6 cellular contexts compared by ENCODE assay signal in genomic region chr10:101000602-101000991, GRCh38. TPM values are rescaled to one million over a fixed set of nuclear protein-coding genes. Genes with fewer than 3 reads are reported as not detected.
DNase-seq lines count a peak whose midpoint lies in the region; ATAC-seq, FAIRE-seq and TF ChIP-seq lines count a peak whose summit lies in the region.

No MANE protein-coding gene starts in this region.

- H3K4me1 ChIP-seq in HepG2 (ENCODE audit: insufficient read depth, low read length): peaks cover 32% of the 10 kb centered on the region

- H2AFZ ChIP-seq in HepG2 (ENCODE audit: low read length): no peak overlapping the region

- no peaks in the 10 kb centered on the region for H3K36me3 Mint-ChIP-seq in activated CD4-positive, alpha-beta memory T cell treated with anti-CD3 and anti-CD28 coated beads for 36 hours

- TF ChIP-seq RAD21 in HepG2 (CRISPR knock-in tag; IDR thresholded peaks at IDR 0.05): no peak

- peak overlapping the region; percentile 95 for H3K9ac ChIP-seq in HepG2 (ENCODE audit: insufficient read depth, low read depth, low read length)

- H3K4me3 Mint-ChIP-seq in activated CD4-positive, alpha-beta memory T cell treated with anti-CD3 and anti-CD28 coated beads for 36 hours: peak overlapping the region; percentile 46

- H3K9me3 ChIP-seq in HepG2 (ENCODE audit: low read length): no peaks in the 10 kb centered on the region

- no peaks in the 10 kb centered on the region for H3K27me3 Mint-ChIP-seq in activated CD4-positive, alpha-beta memory T cell treated with anti-CD3 and anti-CD28 coated beads for 36 hours

- POLR2A ChIA-PET in AG04449 (lab: Yijun Ruan, JAX) (interaction anchor here (2.6 kb wide), 1 partner anchor 14 kb away, joined by 16 read pairs; no protein-coding TSS in a partner anchor), HepG2 (lab: Yijun Ruan, JAX) (interaction anchor here (1.6 to 23.0 kb wide), 3 partner anchors 9 to 31 kb away, joined by 5 to 277 read pairs (median 124); partner anchors contain the start of gene SEMA4G)
- POLR2A ChIA-PET in activated CD4-positive, alpha-beta memory T cell treated with anti-CD3 and anti-CD28 coated beads for 36 hours (lab: Charles Lee): no interaction called here

- peak overlapping the region; percentile 81 for H3K27ac ChIP-seq in HepG2 (ENCODE audit: extremely low read length, insufficient read depth, low read length)

- BruUV-seq in HepG2 (replicated peaks; lab: Mats Ljungman, UMichigan): no TSS peak

- H3K27ac Mint-ChIP-seq in activated CD4-positive, alpha-beta memory T cell treated with anti-CD3 and anti-CD28 coated beads for 36 hours: no peak overlapping the region

- H3K4me3 ChIP-seq in AG04449 (ENCODE audit: low read depth, low read length) (peak overlapping the region; percentile 85), HepG2 (replicated peaks in 1 of 3; ENCODE audit: insufficient read depth in 1 of 3, low read depth in 2 of 3, low read length in 3 of 3) (peak overlapping the region; percentile 91 to 99 (median 98))

- CTCF ChIA-PET in AG04449 (lab: Yijun Ruan, JAX): interaction anchor here (1.0 to 26.4 kb wide), 5 partner anchors 8 to 53 kb away, joined by 3 to 803 read pairs (median 242); partner anchors contain the start of genes PDZD7 and SFXN3
- CTCF ChIA-PET in activated CD4-positive, alpha-beta memory T cell treated with anti-CD3 and anti-CD28 coated beads for 36 hours (lab: Charles Lee): interaction anchor here (1.6 to 14.6 kb wide), 3 partner anchors 11 to 42 kb away, joined by 3 to 199 read pairs (median 6); no protein-coding TSS in a partner anchor
- CTCF ChIA-PET in HepG2 (lab: Yijun Ruan, JAX; ENCODE audit: low intra/inter-chr PET ratio, low total read pairs): interaction anchor here (8.5 kb wide), 1 partner anchor 12 kb away, joined by 240 read pairs; no protein-coding TSS in a partner anchor

- H4K20me1 ChIP-seq in HepG2 (ENCODE audit: insufficient read depth, low read length): no peaks in the 10 kb centered on the region; the same call in 1 of the 2 replicates

- FAIRE-seq in HepG2 (lab: Jason Lieb, UNC) (no peak), urothelium cell line (lab: Jason Lieb, UNC) (no peak)

- ATAC-seq in HepG2 (no peak), GM18511 (IDR thresholded peaks at IDR 0.05; ENCODE audit: unreplicated experiment) (no peak)

- 40% methylated on average over 7 of the region's 7 CpGs for WGBS in HepG2 (ENCODE audit: low lambda C conversion rate)

- H3K36me3 ChIP-seq in HepG2 (replicated peaks in 1 of 2; ENCODE audit: control insufficient read depth in 1 of 2, insufficient read depth in 2 of 2, low read length in 2 of 2): peaks cover 10 to 29% of the 10 kb centered on the region in 2 experiments; a peak in 4 of 5 replicates

- in situ Hi-C loops in HepG2 (cut with HindIII; ENCODE audit: extremely low pct_ligation_motif_present, low pct_unique_long_range_greater_than_20kb): no loop called here

- peaks cover 32% of the 10 kb centered on the region for H3K79me2 ChIP-seq in HepG2 (ENCODE audit: insufficient read depth, low read length)

- no peak for DNase-seq in AG04449 (ENCODE audit: low read depth, low spot score)
- no peak for DNase-seq in activated CD4-positive, alpha-beta memory T cell treated with anti-CD3 and anti-CD28 coated beads for 36 hours
- DNase-seq in HepG2 (ENCODE audit: low spot score): no peak
- DNase-seq in urothelium cell line (ENCODE audit: low spot score): no peak
- DNase-seq in AG08396 (ENCODE audit: low spot score): no peak

- TF ChIP-seq POLR2A in HepG2 (IDR thresholded peaks at IDR 0.05; ENCODE audit: insufficient read depth in 1 of 2, low read depth in 2 of 2, low read length in 2 of 2): no peak

- no peak for TF ChIP-seq EP300 in HepG2 (IDR thresholded peaks at IDR 0.05; ENCODE audit: low read depth in 2 of 2, low read length in 2 of 2)
- no peak for TF ChIP-seq EP300 in HepG2 (CRISPR knock-in tag; IDR thresholded peaks at IDR 0.05; ENCODE audit: borderline replicate concordance)

- peaks cover 20% of the 10 kb centered on the region for H3K4me1 Mint-ChIP-seq in activated CD4-positive, alpha-beta memory T cell treated with anti-CD3 and anti-CD28 coated beads for 36 hours (ENCODE audit: low read depth)

- no peak for TF ChIP-seq CTCF in AG04449 (IDR thresholded peaks at IDR 0.05; ENCODE audit: insufficient read depth, low read length, missing control alignments)
- no peak for TF ChIP-seq CTCF in HepG2 (CRISPR knock-in tag; IDR thresholded peaks at IDR 0.05)

- H3K4me2 ChIP-seq in HepG2 (ENCODE audit: low read depth, low read length): peak overlapping the region; percentile 90

- intact Hi-C loops in activated CD4-positive, alpha-beta memory T cell treated with anti-CD3 and anti-CD28 coated beads for 36 hours (cut with micrococcal nuclease): no loop called here
- intact Hi-C loops in HepG2 (cut with micrococcal nuclease; ENCODE audit: unreplicated experiment): no loop called here

- H3K9me3 Mint-ChIP-seq in activated CD4-positive, alpha-beta memory T cell treated with anti-CD3 and anti-CD28 coated beads for 36 hours: no peaks in the 10 kb centered on the region

- H3K27me3 ChIP-seq in HepG2 (ENCODE audit: control insufficient read depth in 1 of 2, insufficient read depth in 2 of 2, low read length in 2 of 2): no peaks in the 10 kb centered on the region; a peak in 1 of 5 replicates

RNA-seq across cellular contexts. Expression of gene LZTS2, which starts 1.0 kb away (rescaled TPM):
- 10 to 100 TPM; 12.0 to 12.5 TPM for total RNA-seq in activated CD4-positive, alpha-beta memory T cell treated with anti-CD3 and anti-CD28 coated beads for 36 hours
- total RNA-seq in HepG2 (2016; rRNA removed; fragmentation: Illumina TruSeq; extraction: Trizol): 60.7 and 65.6 TPM in 2 replicates
- total RNA-seq in HepG2 (2016; cell fraction: cytosol; rRNA removed; fragmentation: Illumina TruSeq; extraction: Trizol; ENCODE audit: low read depth): 18.8 and 19.1 TPM in 2 replicates
- total RNA-seq in HepG2 (2016; cell fraction: insoluble cytoplasmic fraction; rRNA removed; fragmentation: Illumina TruSeq; extraction: Trizol): 46.9 and 70.8 TPM in 2 replicates
- total RNA-seq in HepG2 (2016; cell fraction: membrane; rRNA removed; fragmentation: Illumina TruSeq; extraction: Trizol): 50.4 and 56.7 TPM in 2 replicates
- total RNA-seq in HepG2 (2016; cell fraction: nucleus; rRNA removed; fragmentation: Illumina TruSeq; extraction: Trizol): 40.4 and 47.3 TPM in 2 replicates
- 43.6 and 59.7 TPM in 2 replicates for polyA plus RNA-seq in HepG2 (2011; rRNA removed)
- 25.3 and 50.1 TPM in 2 replicates for polyA plus RNA-seq in HepG2 (2011; cell fraction: cytosol; rRNA removed)
- 161 and 196 TPM in 2 replicates for polyA plus RNA-seq in HepG2 (2011; cell fraction: nucleus; rRNA removed)
- polyA plus RNA-seq in HepG2 (2012): 24.4 and 29.3 TPM in 2 replicates
- 14.3 and 15.4 TPM in 2 replicates for polyA plus RNA-seq in HepG2 (2016; cell fraction: cytosol; fragmentation: Illumina TruSeq; extraction: Trizol; ENCODE audit: low read depth)
- 44.9 and 56.6 TPM in 2 replicates for polyA plus RNA-seq in HepG2 (2016; cell fraction: insoluble cytoplasmic fraction; fragmentation: Illumina TruSeq; extraction: Trizol; ENCODE audit: low read depth)
- 34.1 and 38.8 TPM in 2 replicates for polyA plus RNA-seq in HepG2 (2016; cell fraction: membrane; fragmentation: Illumina TruSeq; extraction: Trizol; ENCODE audit: low read depth)
- 112 and 124 TPM in 2 replicates for polyA plus RNA-seq in HepG2 (2016; cell fraction: nucleus; fragmentation: Illumina TruSeq; extraction: Trizol; ENCODE audit: insufficient read depth, low read depth)
- 19.0 and 76.7 TPM in 2 replicates for polyA minus RNA-seq in HepG2 (2011; rRNA and poly(A)+ RNA removed; ENCODE audit: low replicate concordance)
- polyA minus RNA-seq in HepG2 (2011; cell fraction: cytosol; rRNA and poly(A)+ RNA removed): 27.9 and 32.8 TPM in 2 replicates
- 19.3 and 19.8 TPM in 2 replicates for polyA minus RNA-seq in HepG2 (2011; cell fraction: nucleus; rRNA and poly(A)+ RNA removed)

RNA-seq across cellular contexts. Expression of gene TWNK, which starts 13.3 kb away (rescaled TPM):
- 10 to 100 TPM; 12.8 to 14.0 TPM for total RNA-seq in activated CD4-positive, alpha-beta memory T cell treated with anti-CD3 and anti-CD28 coated beads for 36 hours
- total RNA-seq in HepG2 (2016; rRNA removed; fragmentation: Illumina TruSeq; extraction: Trizol): 16.5 and 21.9 TPM in 2 replicates
- 3.7 and 4.5 TPM in 2 replicates for total RNA-seq in HepG2 (2016; cell fraction: cytosol; rRNA removed; fragmentation: Illumina TruSeq; extraction: Trizol; ENCODE audit: low read depth)
- 18.6 and 19.4 TPM in 2 replicates for total RNA-seq in HepG2 (2016; cell fraction: insoluble cytoplasmic fraction; rRNA removed; fragmentation: Illumina TruSeq; extraction: Trizol)
- total RNA-seq in HepG2 (2016; cell fraction: membrane; rRNA removed; fragmentation: Illumina TruSeq; extraction: Trizol): 11.4 and 11.5 TPM in 2 replicates
- total RNA-seq in HepG2 (2016; cell fraction: nucleus; rRNA removed; fragmentation: Illumina TruSeq; extraction: Trizol): 13.4 and 14.8 TPM in 2 replicates
- 10.7 and 14.1 TPM in 2 replicates for polyA plus RNA-seq in HepG2 (2011; rRNA removed)
- 10.2 and 12.5 TPM in 2 replicates for polyA plus RNA-seq in HepG2 (2011; cell fraction: cytosol; rRNA removed)
- polyA plus RNA-seq in HepG2 (2011; cell fraction: nucleus; rRNA removed): 17.6 and 19.3 TPM in 2 replicates
- polyA plus RNA-seq in HepG2 (2012): 16.5 and 20.2 TPM in 2 replicates
- polyA plus RNA-seq in HepG2 (2016; cell fraction: cytosol; fragmentation: Illumina TruSeq; extraction: Trizol; ENCODE audit: low read depth): 2.6 and 3.0 TPM in 2 replicates
- 22.1 and 23.7 TPM in 2 replicates for polyA plus RNA-seq in HepG2 (2016; cell fraction: insoluble cytoplasmic fraction; fragmentation: Illumina TruSeq; extraction: Trizol; ENCODE audit: low read depth)
- 8.2 and 8.4 TPM in 2 replicates for polyA plus RNA-seq in HepG2 (2016; cell fraction: membrane; fragmentation: Illumina TruSeq; extraction: Trizol; ENCODE audit: low read depth)
- 39.8 and 46.5 TPM in 2 replicates for polyA plus RNA-seq in HepG2 (2016; cell fraction: nucleus; fragmentation: Illumina TruSeq; extraction: Trizol; ENCODE audit: insufficient read depth, low read depth)
- polyA minus RNA-seq in HepG2 (2011; rRNA and poly(A)+ RNA removed; ENCODE audit: low replicate concordance): 12.7 and 32.5 TPM in 2 replicates
- polyA minus RNA-seq in HepG2 (2011; cell fraction: cytosol; rRNA and poly(A)+ RNA removed): 4.7 and 5.5 TPM in 2 replicates
- 14.2 and 14.9 TPM in 2 replicates for polyA minus RNA-seq in HepG2 (2011; cell fraction: nucleus; rRNA and poly(A)+ RNA removed)

RNA-seq across cellular contexts. Expression of gene MRPL43, which starts 13.3 kb away (rescaled TPM):
- 10 to 100 TPM; 47.0 to 50.1 TPM for total RNA-seq in activated CD4-positive, alpha-beta memory T cell treated with anti-CD3 and anti-CD28 coated beads for 36 hours
- total RNA-seq in HepG2 (2016; rRNA removed; fragmentation: Illumina TruSeq; extraction: Trizol): 68.8 and 71.0 TPM in 2 replicates
- total RNA-seq in HepG2 (2016; cell fraction: cytosol; rRNA removed; fragmentation: Illumina TruSeq; extraction: Trizol; ENCODE audit: low read depth): 32.4 and 32.8 TPM in 2 replicates
- total RNA-seq in HepG2 (2016; cell fraction: insoluble cytoplasmic fraction; rRNA removed; fragmentation: Illumina TruSeq; extraction: Trizol): 65.7 and 69.8 TPM in 2 replicates
- total RNA-seq in HepG2 (2016; cell fraction: membrane; rRNA removed; fragmentation: Illumina TruSeq; extraction: Trizol): 46.1 and 51.6 TPM in 2 replicates
- 31.2 and 37.2 TPM in 2 replicates for total RNA-seq in HepG2 (2016; cell fraction: nucleus; rRNA removed; fragmentation: Illumina TruSeq; extraction: Trizol)
- polyA plus RNA-seq in HepG2 (2011; rRNA removed): 73.7 and 79.1 TPM in 2 replicates
- 71.0 and 107 TPM in 2 replicates for polyA plus RNA-seq in HepG2 (2011; cell fraction: cytosol; rRNA removed)
- 91.9 and 106 TPM in 2 replicates for polyA plus RNA-seq in HepG2 (2011; cell fraction: nucleus; rRNA removed)
- 53.0 and 55.5 TPM in 2 replicates for polyA plus RNA-seq in HepG2 (2012)
- 35.2 and 41.6 TPM in 2 replicates for polyA plus RNA-seq in HepG2 (2016; cell fraction: cytosol; fragmentation: Illumina TruSeq; extraction: Trizol; ENCODE audit: low read depth)
- polyA plus RNA-seq in HepG2 (2016; cell fraction: insoluble cytoplasmic fraction; fragmentation: Illumina TruSeq; extraction: Trizol; ENCODE audit: low read depth): 87.4 and 92.0 TPM in 2 replicates
- 50.3 and 58.0 TPM in 2 replicates for polyA plus RNA-seq in HepG2 (2016; cell fraction: membrane; fragmentation: Illumina TruSeq; extraction: Trizol; ENCODE audit: low read depth)
- 72.1 and 80.1 TPM in 2 replicates for polyA plus RNA-seq in HepG2 (2016; cell fraction: nucleus; fragmentation: Illumina TruSeq; extraction: Trizol; ENCODE audit: insufficient read depth, low read depth)
- polyA minus RNA-seq in HepG2 (2011; rRNA and poly(A)+ RNA removed; ENCODE audit: low replicate concordance): 42.1 and 55.4 TPM in 2 replicates
- 21.1 and 28.5 TPM in 2 replicates for polyA minus RNA-seq in HepG2 (2011; cell fraction: cytosol; rRNA and poly(A)+ RNA removed)
- polyA minus RNA-seq in HepG2 (2011; cell fraction: nucleus; rRNA and poly(A)+ RNA removed): 14.3 and 15.8 TPM in 2 replicates

RNA-seq across cellular contexts. Expression of gene PDZD7, which starts 30.3 kb away (rescaled TPM):
- total RNA-seq in activated CD4-positive, alpha-beta memory T cell treated with anti-CD3 and anti-CD28 coated beads for 36 hours: under 1 TPM; 0.31 to 0.93 TPM
- 0.60 and 0.73 TPM in 2 replicates for total RNA-seq in HepG2 (2016; rRNA removed; fragmentation: Illumina TruSeq; extraction: Trizol)
- total RNA-seq in HepG2 (2016; cell fraction: cytosol; rRNA removed; fragmentation: Illumina TruSeq; extraction: Trizol; ENCODE audit: low read depth): 0.51 and 0.62 TPM in 2 replicates
- total RNA-seq in HepG2 (2016; cell fraction: insoluble cytoplasmic fraction; rRNA removed; fragmentation: Illumina TruSeq; extraction: Trizol): 0.42 and 1.1 TPM in 2 replicates
- total RNA-seq in HepG2 (2016; cell fraction: membrane; rRNA removed; fragmentation: Illumina TruSeq; extraction: Trizol): 0.40 and 0.65 TPM in 2 replicates
- total RNA-seq in HepG2 (2016; cell fraction: nucleus; rRNA removed; fragmentation: Illumina TruSeq; extraction: Trizol): 1.1 and 1.3 TPM in 2 replicates
- 0.58 and 0.78 TPM in 2 replicates for polyA plus RNA-seq in HepG2 (2011; rRNA removed)
- polyA plus RNA-seq in HepG2 (2011; cell fraction: cytosol; rRNA removed): 0.42 TPM in 2 replicates
- polyA plus RNA-seq in HepG2 (2011; cell fraction: nucleus; rRNA removed): 3.9 and 4.2 TPM in 2 replicates
- polyA plus RNA-seq in HepG2 (2012): 1.4 and 1.9 TPM in 2 replicates
- polyA plus RNA-seq in HepG2 (2016; cell fraction: cytosol; fragmentation: Illumina TruSeq; extraction: Trizol; ENCODE audit: low read depth): 0.14 and 0.16 TPM in 2 replicates
- polyA plus RNA-seq in HepG2 (2016; cell fraction: insoluble cytoplasmic fraction; fragmentation: Illumina TruSeq; extraction: Trizol; ENCODE audit: low read depth): 0.49 and 0.68 TPM in 2 replicates
- 0.29 and 0.30 TPM in 2 replicates for polyA plus RNA-seq in HepG2 (2016; cell fraction: membrane; fragmentation: Illumina TruSeq; extraction: Trizol; ENCODE audit: low read depth)
- 1.2 and 1.4 TPM in 2 replicates for polyA plus RNA-seq in HepG2 (2016; cell fraction: nucleus; fragmentation: Illumina TruSeq; extraction: Trizol; ENCODE audit: insufficient read depth, low read depth)
- polyA minus RNA-seq in HepG2 (2011; rRNA and poly(A)+ RNA removed; ENCODE audit: low replicate concordance): 1.4 and 3.3 TPM in 2 replicates
- 0.49 TPM in 1 of 2 replicates, not detected in the other for polyA minus RNA-seq in HepG2 (2011; cell fraction: cytosol; rRNA and poly(A)+ RNA removed)
- polyA minus RNA-seq in HepG2 (2011; cell fraction: nucleus; rRNA and poly(A)+ RNA removed): 1.2 and 1.3 TPM in 2 replicates

RNA-seq across cellular contexts. Expression of gene SFXN3, which starts 30.4 kb away (rescaled TPM):
- 10 to 100 TPM; 40.4 to 41.9 TPM for total RNA-seq in activated CD4-positive, alpha-beta memory T cell treated with anti-CD3 and anti-CD28 coated beads for 36 hours
- 11.9 and 16.8 TPM in 2 replicates for total RNA-seq in HepG2 (2016; rRNA removed; fragmentation: Illumina TruSeq; extraction: Trizol)
- 2.4 and 4.1 TPM in 2 replicates for total RNA-seq in HepG2 (2016; cell fraction: cytosol; rRNA removed; fragmentation: Illumina TruSeq; extraction: Trizol; ENCODE audit: low read depth)
- 10.6 and 15.0 TPM in 2 replicates for total RNA-seq in HepG2 (2016; cell fraction: insoluble cytoplasmic fraction; rRNA removed; fragmentation: Illumina TruSeq; extraction: Trizol)
- total RNA-seq in HepG2 (2016; cell fraction: membrane; rRNA removed; fragmentation: Illumina TruSeq; extraction: Trizol): 9.3 and 10.0 TPM in 2 replicates
- total RNA-seq in HepG2 (2016; cell fraction: nucleus; rRNA removed; fragmentation: Illumina TruSeq; extraction: Trizol): 18.9 and 21.6 TPM in 2 replicates
- 71.5 and 86.1 TPM in 2 replicates for polyA plus RNA-seq in HepG2 (2011; rRNA removed)
- polyA plus RNA-seq in HepG2 (2011; cell fraction: cytosol; rRNA removed): 38.5 and 39.6 TPM in 2 replicates
- polyA plus RNA-seq in HepG2 (2011; cell fraction: nucleus; rRNA removed): 337 and 354 TPM in 2 replicates
- 24.0 and 38.4 TPM in 2 replicates for polyA plus RNA-seq in HepG2 (2012)
- polyA plus RNA-seq in HepG2 (2016; cell fraction: cytosol; fragmentation: Illumina TruSeq; extraction: Trizol; ENCODE audit: low read depth): 3.0 and 4.5 TPM in 2 replicates
- 14.7 and 15.8 TPM in 2 replicates for polyA plus RNA-seq in HepG2 (2016; cell fraction: insoluble cytoplasmic fraction; fragmentation: Illumina TruSeq; extraction: Trizol; ENCODE audit: low read depth)
- polyA plus RNA-seq in HepG2 (2016; cell fraction: membrane; fragmentation: Illumina TruSeq; extraction: Trizol; ENCODE audit: low read depth): 9.2 and 10.1 TPM in 2 replicates
- polyA plus RNA-seq in HepG2 (2016; cell fraction: nucleus; fragmentation: Illumina TruSeq; extraction: Trizol; ENCODE audit: insufficient read depth, low read depth): 49.5 and 57.7 TPM in 2 replicates
- 78.6 and 219 TPM in 2 replicates for polyA minus RNA-seq in HepG2 (2011; rRNA and poly(A)+ RNA removed; ENCODE audit: low replicate concordance)
- polyA minus RNA-seq in HepG2 (2011; cell fraction: cytosol; rRNA and poly(A)+ RNA removed): 20.9 and 30.7 TPM in 2 replicates
- 46.2 and 58.2 TPM in 2 replicates for polyA minus RNA-seq in HepG2 (2011; cell fraction: nucleus; rRNA and poly(A)+ RNA removed)
